ENCODE assay signal across 1 cellular context in genomic region chr12:108972226-108972757, GRCh38.
TF ChIP-seq lines count a peak whose summit lies in the region.

No MANE protein-coding gene starts in this region.

TF ChIP-seq in K562, 482 proteins besides CTCF, POLR2A, EP300 and RAD21 (continued from another document):
- TF ChIP-seq ZNF280A (IDR thresholded peaks at IDR 0.05; ENCODE audit: low read depth, partially characterized antibody) (no peak), JUND (IDR thresholded peaks at IDR 0.05; ENCODE audit: borderline replicate concordance, low read depth, low read length) (peak; percentile 76), JUND (tag; IDR thresholded peaks at IDR 0.05; ENCODE audit: borderline replicate concordance, low read depth, low read length) (peak; percentile 83; the same call in 2 of the 3 replicates)
TF ChIP-seq in K562: peak in this region for 7.
